34 cellular contexts compared by ENCODE assay signal in genomic region chr14:28245216-28245615, GRCh38.
DNase-seq lines count a peak whose midpoint lies in the region; ATAC-seq, FAIRE-seq and TF ChIP-seq lines count a peak whose summit lies in the region.
"Had no signal": no experiment of that assay in that cellular context is flagged by ENCODE, and none has a peak within 500 bp of the region (broad histone marks: within the 10 kb centered on the region; RNA-seq: fewer than 3 reads in every experiment).

No MANE protein-coding gene starts in this region.

- DNase-seq in HepG2 (ENCODE audit: low spot score) (no peak), left lobe of liver (ENCODE audit: low spot score) (no peak), right lobe of liver (no peak), T-helper 17 cell (no peak)
- DNase-seq: 8988T; ACHN; AML-193; BE2C; C1 segment of cervical spinal cord; Caco-2; Calu3; CD4-positive, alpha-beta memory T cell; CD4-positive, alpha-beta T cell; CD4-positive, CD25-positive, alpha-beta regulatory T cell; CD8-positive, alpha-beta memory T cell; CD8-positive, alpha-beta T cell; COR-L47; DMS 273 treated with DMSO at 0.1 percent for 48 hours; DMS153; DMS53; DMS79; DMS79 treated with DMSO at 0.1 percent for 48 hours; DND-41; EL had no signal

- TF ChIP-seq POLR2A in HepG2 (IDR thresholded peaks at IDR 0.05; ENCODE audit: insufficient read depth in 1 of 2, low read depth in 2 of 2, low read length in 2 of 2) (no peak), right lobe of liver (IDR thresholded peaks at IDR 0.05) (no peak)

- TF ChIP-seq RAD21 in liver (IDR thresholded peaks at IDR 0.05) (no peak), HepG2 (CRISPR knock-in tag; IDR thresholded peaks at IDR 0.05) (no peak)

- POLR2A ChIA-PET in HepG2 (lab: Yijun Ruan, JAX) = no interaction called here

- H3K4me2 ChIP-seq in HepG2 (ENCODE audit: low read depth, low read length) = no peak overlapping the region
- H3K4me2 ChIP-seq: A549; BLaER1; BLaER1 treated with 17β-estradiol and CSF1 and Interleukin-3, amounts not matched to agents 10 nM and 100 nM had no signal

- no peak for ATAC-seq in HepG2
- ATAC-seq in left lobe of liver = peak; percentile 65
- peak; percentile 53 to 65 (median 63) for ATAC-seq in right lobe of liver
- ATAC-seq in T-helper 17 cell = no peak
- no peak for ATAC-seq in HG02588 (IDR thresholded peaks at IDR 0.05; ENCODE audit: unreplicated experiment)
- ATAC-seq: A549; CD8-positive, alpha-beta T cell had no signal

- TF ChIP-seq EP300 in HepG2 (IDR thresholded peaks at IDR 0.05; ENCODE audit: low read depth in 2 of 2, low read length in 2 of 2) (no peak), HepG2 (CRISPR knock-in tag; IDR thresholded peaks at IDR 0.05; ENCODE audit: borderline replicate concordance) (no peak)

- intact Hi-C loops in HepG2 (cut with micrococcal nuclease; ENCODE audit: unreplicated experiment) = no loop called here
- intact Hi-C loops in right lobe of liver (cut with DNase I) = no loop called here

- FAIRE-seq in HepG2 (lab: Jason Lieb, UNC) = no peak
- FAIRE-seq: A204.1, A549 had no signal

- no peaks in the 10 kb centered on the region for H3K9me3 ChIP-seq in liver (ENCODE audit: control insufficient read depth in 4 of 4, low read length in 3 of 4)
- H3K9me3 ChIP-seq in HepG2 (ENCODE audit: low read length) = peaks cover 94% of the 10 kb centered on the region
- no peaks in the 10 kb centered on the region for H3K9me3 ChIP-seq in right lobe of liver
- no peaks in the 10 kb centered on the region for H3K9me3 ChIP-seq in T-helper 17 cell (ENCODE audit: control insufficient read depth, low read length, poor library complexity, severe bottlenecking)
- H3K9me3 ChIP-seq: A549, BE2C, BLaER1 had no signal

- no peaks in the 10 kb centered on the region for H4K20me1 ChIP-seq in HepG2 (ENCODE audit: insufficient read depth, low read length)
- H4K20me1 ChIP-seq: BLaER1; BLaER1 treated with 17β-estradiol and CSF1 and Interleukin-3, amounts not matched to agents 10 nM and 100 nM had no signal

- H3K9ac ChIP-seq in liver (ENCODE audit: low read depth in 1 of 2, low read length in 2 of 2) = no peak overlapping the region
- H3K9ac ChIP-seq in HepG2 (ENCODE audit: insufficient read depth, low read depth, low read length) = no peak overlapping the region
- H3K9ac ChIP-seq: BLaER1; BLaER1 treated with 17β-estradiol and CSF1 and Interleukin-3, amounts not matched to agents 10 nM and 100 nM had no signal

- H3K36me3 Mint-ChIP-seq in T-helper 17 cell (ENCODE audit: low read depth) = no peaks in the 10 kb centered on the region
- H3K36me3 Mint-ChIP-seq: CD14-positive monocyte; CD4-positive, alpha-beta memory T cell; CD4-positive, CD25-positive, alpha-beta regulatory T cell; CD8-positive, alpha-beta memory T cell; CD8-positive, alpha-beta T cell had no signal

- in situ Hi-C loops in HepG2 (cut with HindIII; ENCODE audit: extremely low pct_ligation_motif_present, low pct_unique_long_range_greater_than_20kb) = no loop called here

- H3K27ac Mint-ChIP-seq in T-helper 17 cell = no peak overlapping the region
- H3K27ac Mint-ChIP-seq: B cell; CD14-positive monocyte; CD4-positive, alpha-beta memory T cell; CD4-positive, alpha-beta T cell; CD4-positive, CD25-positive, alpha-beta regulatory T cell; CD8-positive, alpha-beta T cell had no signal

- H3K36me3 ChIP-seq in liver (ENCODE audit: control insufficient read depth in 4 of 4, insufficient read depth in 3 of 4, low read depth in 1 of 4, low read length in 3 of 4) = no peaks in the 10 kb centered on the region
- no peaks in the 10 kb centered on the region for H3K36me3 ChIP-seq in HepG2 (replicated peaks in 1 of 2; ENCODE audit: control insufficient read depth in 1 of 2, insufficient read depth in 2 of 2, low read length in 2 of 2)
- no peaks in the 10 kb centered on the region for H3K36me3 ChIP-seq in right lobe of liver
- H3K36me3 ChIP-seq: BE2C; BLaER1; BLaER1 treated with 17β-estradiol and CSF1 and Interleukin-3, amounts not matched to agents 10 nM and 100 nM had no signal

- no peak overlapping the region for H3K27ac ChIP-seq in liver (ENCODE audit: low read depth in 1 of 2, low read length in 2 of 2)
- H3K27ac ChIP-seq in HepG2 (ENCODE audit: extremely low read length, insufficient read depth, low read length) = no peak overlapping the region
- peak overlapping the region in 2 of 3 donors; percentile 22 to 35 for H3K27ac ChIP-seq in right lobe of liver
- H3K27ac ChIP-seq: 22Rv1; A549; BLaER1; BLaER1 treated with 17β-estradiol and CSF1 and Interleukin-3, amounts not matched to agents 10 nM and 100 nM; C4-2B had no signal

- WGBS in liver = 21% methylated on average over 1 of the region's 1 CpG
- WGBS in HepG2 (ENCODE audit: low lambda C conversion rate) = 2% methylated on average over 1 of the region's 1 CpG
- WGBS in right lobe of liver (ENCODE audit: insufficient coverage, low coverage, low lambda C conversion rate, missing lambda C conversion rate) = 17% methylated on average over 1 of the region's 1 CpG

- CTCF ChIA-PET in HepG2 (lab: Yijun Ruan, JAX; ENCODE audit: low intra/inter-chr PET ratio, low total read pairs) = no interaction called here

- no peaks in the 10 kb centered on the region for H3K27me3 Mint-ChIP-seq in T-helper 17 cell
- H3K27me3 Mint-ChIP-seq: B cell; CD4-positive, alpha-beta memory T cell; CD4-positive, alpha-beta T cell; CD4-positive, CD25-positive, alpha-beta regulatory T cell; CD8-positive, alpha-beta memory T cell had no signal

- H3K4me1 ChIP-seq in liver (ENCODE audit: control insufficient read depth in 4 of 4, insufficient read depth in 4 of 4, low read length in 3 of 4) = peaks cover 1 to 25% (median 8%) of the 10 kb centered on the region in 4 donors
- no peaks in the 10 kb centered on the region for H3K4me1 ChIP-seq in HepG2 (ENCODE audit: insufficient read depth, low read length)
- peaks cover 0 to 23% (median 9%) of the 10 kb centered on the region in 4 donors for H3K4me1 ChIP-seq in right lobe of liver
- H3K4me1 ChIP-seq: A549; BE2C; BLaER1; BLaER1 treated with 17β-estradiol and CSF1 and Interleukin-3, amounts not matched to agents 10 nM and 100 nM; Caco-2 had no signal

- BruUV-seq in HepG2 (replicated peaks; lab: Mats Ljungman, UMichigan) = no TSS peak

- H3K4me3 Mint-ChIP-seq in T-helper 17 cell = no peak overlapping the region
- H3K4me3 Mint-ChIP-seq: B cell; CD14-positive monocyte; CD4-positive, alpha-beta memory T cell; CD4-positive, alpha-beta T cell; CD4-positive, CD25-positive, alpha-beta regulatory T cell; CD8-positive, alpha-beta memory T cell; CD8-positive, alpha-beta T cell had no signal

- H3K27me3 ChIP-seq in liver (ENCODE audit: control insufficient read depth in 4 of 4, insufficient read depth in 4 of 4, low read length in 3 of 4) (no peaks in the 10 kb centered on the region), HepG2 (ENCODE audit: control insufficient read depth in 1 of 2, insufficient read depth in 2 of 2, low read length in 2 of 2) (no peaks in the 10 kb centered on the region), right lobe of liver (no peaks in the 10 kb centered on the region)
- H3K27me3 ChIP-seq: BE2C; BLaER1; BLaER1 treated with 17β-estradiol and CSF1 and Interleukin-3, amounts not matched to agents 10 nM and 100 nM had no signal

- no peaks in the 10 kb centered on the region for H3K4me1 Mint-ChIP-seq in T-helper 17 cell
- H3K4me1 Mint-ChIP-seq: B cell; CD14-positive monocyte; CD4-positive, alpha-beta memory T cell; CD4-positive, CD25-positive, alpha-beta regulatory T cell; CD8-positive, alpha-beta memory T cell had no signal

- no peaks in the 10 kb centered on the region for H3K79me2 ChIP-seq in HepG2 (ENCODE audit: insufficient read depth, low read length)

- no peak overlapping the region for H3K4me3 ChIP-seq in liver (ENCODE audit: low read depth in 1 of 3, low read length in 3 of 3)
- no peak overlapping the region for H3K4me3 ChIP-seq in HepG2 (replicated peaks in 1 of 3; ENCODE audit: insufficient read depth in 1 of 3, low read depth in 2 of 3, low read length in 3 of 3)
- no peak overlapping the region for H3K4me3 ChIP-seq in right lobe of liver
- H3K4me3 ChIP-seq: A549; BLaER1; BLaER1 treated with 17β-estradiol and CSF1 and Interleukin-3, amounts not matched to agents 10 nM and 100 nM had no signal

- H2AFZ ChIP-seq in HepG2 (ENCODE audit: low read length) = no peak overlapping the region

- TF ChIP-seq CTCF in liver (IDR thresholded peaks at IDR 0.05; ENCODE audit: low read depth, low read length, missing input control) (no peak), HepG2 (CRISPR knock-in tag; IDR thresholded peaks at IDR 0.05) (no peak), right lobe of liver (IDR thresholded peaks at IDR 0.05) (no peak)

TF ChIP-seq in liver, 16 proteins besides CTCF, POLR2A, EP300 and RAD21 (continues in another document):
- peak; percentile 56 to 68 for TF ChIP-seq HNF4A (conservative IDR thresholded peaks at IDR 0.05)
- TF ChIP-seq HNF4G (IDR thresholded peaks at IDR 0.05) = no peak
- TF ChIP-seq SP1 (IDR thresholded peaks at IDR 0.05) = peak; percentile 9
- TF ChIP-seq FOXA2 (IDR thresholded peaks at IDR 0.05) = no peak
- TF ChIP-seq TAF1 (conservative IDR thresholded peaks at IDR 0.05) = no peak
- TF ChIP-seq RXRA (IDR thresholded peaks at IDR 0.05) = no peak

TF ChIP-seq in HepG2, 621 proteins besides CTCF, POLR2A, EP300 and RAD21 (continues in another document):
- TF ChIP-seq TRAFD1 (CRISPR knock-in tag; IDR thresholded peaks at IDR 0.05; ENCODE audit: borderline replicate concordance) = no peak
- no peak for TF ChIP-seq HCFC1 (IDR thresholded peaks at IDR 0.05; ENCODE audit: low read depth, low read length)

Comparison
In these comparisons a context has a peak if more than half of its experiments do, and no peak if none do; other contexts are left out.
1. H3K27ac ChIP-seq: peak in right lobe of liver (2 of 3); none in liver (0 of 2) and HepG2 (single experiment).
2. ATAC-seq: peak in left lobe of liver (single experiment) and right lobe of liver (4 of 4); none in HepG2 (single experiment), T-helper 17 cell (single experiment) and HG02588 (single experiment).